1 cellular context compared by ENCODE assay signal in genomic region chr6:113690255-113690956, GRCh38.
TF ChIP-seq lines count a peak whose summit lies in the region.

No MANE protein-coding gene starts in this region.

TF ChIP-seq in GM23338, 12 proteins besides CTCF, POLR2A, EP300 and RAD21 (continued from another document):
- TF ChIP-seq CREB1 (CRISPR knock-in tag; IDR thresholded peaks at IDR 0.05; ENCODE audit: low read depth) (no peak), POLR2AphosphoS5 (IDR thresholded peaks at IDR 0.05; ENCODE audit: low read depth) (no peak), ETS1 (IDR thresholded peaks at IDR 0.05) (no peak), ZNF331 (CRISPR knock-in tag; IDR thresholded peaks at IDR 0.05; ENCODE audit: low read depth) (no peak), NANOG (IDR thresholded peaks at IDR 0.05; ENCODE audit: borderline replicate concordance) (no peak), EZH2phosphoT487 (IDR thresholded peaks at IDR 0.05; ENCODE audit: unreplicated experiment) (no peak), STAT1 (IDR thresholded peaks at IDR 0.05; ENCODE audit: unreplicated experiment) (no peak), ZNF114 (CRISPR knock-in tag; IDR thresholded peaks at IDR 0.05) (no peak), EZH2 (IDR thresholded peaks at IDR 0.05; ENCODE audit: low read depth, unreplicated experiment) (no peak)
